14 cellular contexts compared by ENCODE assay signal in genomic region chr6:98747246-98747645, GRCh38.
DNase-seq lines count a peak whose midpoint lies in the region; ATAC-seq and TF ChIP-seq lines count a peak whose summit lies in the region.
"Had no signal": no experiment of that assay in that cellular context is flagged by ENCODE, and none has a peak within 500 bp of the region (broad histone marks: within the 10 kb centered on the region; RNA-seq: fewer than 3 reads in every experiment).

No MANE protein-coding gene starts in this region.

- H3K9me3 Mint-ChIP-seq in nephron progenitor cell: peaks cover 19% of the 10 kb centered on the region

- H3K36me3 Mint-ChIP-seq in nephron progenitor cell (ENCODE audit: low read depth): no peaks in the 10 kb centered on the region
- H3K36me3 Mint-ChIP-seq: CD4-positive, CD25-positive, alpha-beta regulatory T cell had no signal

- peak overlapping the region; percentile 18 for H3K27ac Mint-ChIP-seq in nephron progenitor cell
- H3K27ac Mint-ChIP-seq: CD4-positive, CD25-positive, alpha-beta regulatory T cell had no signal

- no peak for TF ChIP-seq CTCF in nephron progenitor cell (IDR thresholded peaks at IDR 0.05)

- H3K27me3 Mint-ChIP-seq in nephron progenitor cell (ENCODE audit: low read depth, poor library complexity): no peaks in the 10 kb centered on the region
- H3K27me3 Mint-ChIP-seq: CD4-positive, CD25-positive, alpha-beta regulatory T cell had no signal

- no peak overlapping the region for H3K4me3 Mint-ChIP-seq in nephron progenitor cell
- H3K4me3 Mint-ChIP-seq: CD4-positive, CD25-positive, alpha-beta regulatory T cell had no signal

- peak; percentile 5 for DNase-seq in Ammon's horn (ENCODE audit: low spot score)
- DNase-seq in SK-MEL-5 (ENCODE audit: low read depth, low spot score): peak; percentile 92
- no peak for DNase-seq in nephron progenitor cell
- DNase-seq in pons (ENCODE audit: low spot score): peak; percentile 64
- no peak for DNase-seq in activated CD4-positive, alpha-beta T cell treated with anti-CD3 and anti-CD28 coated beads, Interleukin-2, amount 50 U/mL, for 1 hour
- no peak for DNase-seq in DMS153 (lab: John Stamatoyannopoulos, UW)
- DNase-seq: 8988T; AML-193; Calu3; CD4-positive, CD25-positive, alpha-beta regulatory T cell; DMS 273 treated with DMSO at 0.1 percent for 48 hours; DMS79 treated with DMSO at 0.1 percent for 48 hours; GOT3 had no signal

- ATAC-seq in HG03439 (IDR thresholded peaks at IDR 0.05; ENCODE audit: unreplicated experiment): no peak

- peaks cover 5% of the 10 kb centered on the region for H3K4me1 Mint-ChIP-seq in nephron progenitor cell
- H3K4me1 Mint-ChIP-seq: CD4-positive, CD25-positive, alpha-beta regulatory T cell had no signal

- in situ Hi-C loops in SK-MEL-5 (cut with HindIII; ENCODE audit: low pct_unique_long_range_greater_than_20kb, low sequenced_read_pairs): no loop called here

Comparison
In these comparisons a context has a peak if more than half of its experiments do, and no peak if none do; other contexts are left out.
1. DNase-seq: peak in Ammon's horn (single experiment), SK-MEL-5 (single experiment) and pons (single experiment); none in nephron progenitor cell (single experiment), activated CD4-positive, alpha-beta T cell treated with anti-CD3 and anti-CD28 coated beads, Interleukin-2, amount 50 U/mL, for 1 hour (single experiment) and DMS153 (single experiment).